ENCODE assay signal across 22 cellular contexts in the genomic region with DNA sequence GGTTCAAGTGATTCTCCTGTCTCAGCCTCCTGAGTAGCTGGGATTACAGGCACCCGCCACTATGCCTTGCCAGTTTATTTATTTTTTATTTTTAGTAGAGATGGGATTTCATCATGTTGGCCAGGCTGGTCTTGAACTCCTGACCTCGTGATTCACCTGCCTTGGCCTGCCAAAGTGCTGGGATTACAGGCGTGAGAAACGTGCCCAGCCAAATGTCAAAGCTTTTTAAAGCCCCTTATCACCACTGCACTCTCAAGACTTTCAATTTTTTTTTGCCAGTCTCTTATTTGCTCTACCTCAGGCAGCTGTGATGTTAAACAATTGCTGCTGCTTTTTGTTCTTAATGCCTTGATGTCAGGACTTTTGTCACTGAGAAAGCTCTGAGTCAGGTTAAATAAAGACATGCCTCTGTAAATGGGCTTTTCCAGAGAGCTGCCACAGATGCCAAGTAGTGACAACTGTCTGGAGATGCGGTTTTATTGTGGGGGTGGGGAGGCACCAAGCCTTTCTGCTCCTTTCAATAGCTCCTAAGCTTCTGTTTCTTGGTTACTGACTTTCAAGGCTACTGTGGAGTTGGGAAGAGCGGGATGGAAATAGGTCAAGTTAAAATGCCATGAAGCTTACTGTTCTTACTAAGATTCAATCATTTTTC. TPM values are rescaled to one million over a fixed set of nuclear protein-coding genes. Genes with fewer than 3 reads are reported as not detected.
DNase-seq lines count a peak whose midpoint lies in the region; ATAC-seq, FAIRE-seq and TF ChIP-seq lines count a peak whose summit lies in the region.
"Had no signal": no experiment of that assay in that cellular context is flagged by ENCODE, and none has a peak within 500 bp of the region (broad histone marks: within the 10 kb centered on the region; RNA-seq: fewer than 3 reads in every experiment).

No MANE protein-coding gene starts in this region.

- POLR2A ChIA-PET in HEK293 (lab: Yijun Ruan, JAX): interaction anchor here (3.0 kb wide), 1 partner anchor 29 kb away, joined by 8 read pairs; a partner anchor contains a TSS

- ATAC-seq in pancreas: peak in 3 of 4 donors; percentile 19 to 53 (median 40)
- ATAC-seq: activated naive CD8-positive, alpha-beta T cell treated with anti-CD3 and anti-CD28 coated beads, Interleukin-2, amount 50 U/mL, for 24 hours; upper lobe of right lung had no signal

- no peak overlapping the region for H3K27ac ChIP-seq in HEK293 (ENCODE audit: extremely low read depth, low read depth, low read length)
- H3K27ac ChIP-seq in left ventricle myocardium inferior (replicated peaks): peak overlapping the region; percentile 32
- H3K27ac ChIP-seq in pancreas: no peak overlapping the region
- H3K27ac ChIP-seq: breast epithelium, PC-9, SJSA1, upper lobe of right lung had no signal

- peaks cover 4 to 7% of the 10 kb centered on the region in 2 experiments; a peak in 2 of 3 replicates for H3K36me3 ChIP-seq in HEK293 (ENCODE audit: control insufficient read depth in 2 of 2, insufficient read depth in 1 of 2, low read length in 2 of 2)
- peaks cover 15% of the 10 kb centered on the region for H3K36me3 ChIP-seq in left ventricle myocardium inferior
- peaks cover 0 to 8% (median 0%) of the 10 kb centered on the region in 3 donors for H3K36me3 ChIP-seq in pancreas
- H3K36me3 ChIP-seq: breast epithelium, upper lobe of right lung had no signal

- H3K4me1 ChIP-seq in HEK293 (ENCODE audit: control insufficient read depth, insufficient read depth, low read length): no peaks in the 10 kb centered on the region
- H3K4me1 ChIP-seq in left ventricle myocardium inferior: peaks cover 18% of the 10 kb centered on the region
- H3K4me1 ChIP-seq in pancreas: no peaks in the 10 kb centered on the region
- H3K4me1 ChIP-seq: breast epithelium, SJSA1 had no signal

- CTCF ChIA-PET in HEK293 (lab: Yijun Ruan, JAX): interaction anchor here (0.7 to 6.4 kb wide), 19 partner anchors 9 to 757 kb away, joined by 3 to 81 read pairs (median 5); no protein-coding TSS in a partner anchor

- TF ChIP-seq CTCF in HEK293 (tag by site-specific recombination; IDR thresholded peaks at IDR 0.05) (no peak), left ventricle myocardium inferior (IDR thresholded peaks at IDR 0.05; ENCODE audit: borderline replicate concordance) (no peak), pancreas (IDR thresholded peaks at IDR 0.05) (no peak)

- FAIRE-seq in pancreas (lab: Jason Lieb, UNC): no peak
- FAIRE-seq: endothelial cell of umbilical vein had no signal

- WGBS in pancreas, 2 donors: 54 to 61% methylated on average over 6 of the region's 6 CpGs

- H3K9me3 ChIP-seq in HEK293 (ENCODE audit: control insufficient read depth, insufficient read depth, low read depth, low read length) (no peaks in the 10 kb centered on the region), left ventricle myocardium inferior (replicated peaks) (peaks cover 39% of the 10 kb centered on the region), pancreas (no peaks in the 10 kb centered on the region)
- H3K9me3 ChIP-seq: breast epithelium, SJSA1, upper lobe of right lung had no signal

- H3K4me3 ChIP-seq in HEK293 (ENCODE audit: low read depth, low read length) (no peak overlapping the region), left ventricle myocardium inferior (no peak overlapping the region), pancreas (no peak overlapping the region)
- H3K4me3 ChIP-seq: breast epithelium, PC-9, SJSA1, upper lobe of right lung had no signal

- intact Hi-C loops in left ventricle myocardium inferior (cut with micrococcal nuclease) (loop anchor here (5.0 kb wide), 1 partner anchor 263 kb away; no protein-coding TSS in a partner anchor), pancreas (cut with DNase I) (loop anchor here in 1 of 3 donors (10.0 kb wide), 1 partner anchor 256 kb away; no protein-coding TSS in a partner anchor)

- peak; percentile 1 for DNase-seq in NCI-H82 treated with DMSO at 0.1 percent for 48 hours (lab: John Stamatoyannopoulos, UW; ENCODE audit: unreplicated experiment)
- DNase-seq in left ventricle myocardium inferior: no peak
- DNase-seq in pancreas: peak in 1 of 6 donors; percentile 26
- no peak for DNase-seq in iPS-NIHi7 (ENCODE audit: extremely low spot score)
- DNase-seq in A172 (ENCODE audit: low spot score): no peak
- no peak for DNase-seq in NCI-H748 (lab: John Stamatoyannopoulos, UW; ENCODE audit: unreplicated experiment)
- DNase-seq: activated CD8-positive, alpha-beta memory T cell treated with anti-CD3 and anti-CD28 coated beads, Interleukin-2, amount 50 U/mL, for 4 hours; activated effector memory CD4-positive, alpha-beta T cell treated with anti-CD3 and anti-CD28 coated beads, Interleukin-2, amount 50 U/mL, for 16 hours; activated naive CD8-positive, alpha-beta T cell treated with anti-CD3 and anti-CD28 coated beads, Interleukin-2, amount 50 U/mL, for 24 hours; AML-193; dermis blood vessel endothelial cell; foreskin fibroblast; H9; NCI-H1436; PC-9; stimulated activated CD4-positive, alpha-beta T cell treated with anti-CD3 and anti-CD28 coated beads, Interleukin-12 subunit alpha, Interleukin-12 subunit beta, amount 100 ng/mL, for 4 hours; T-helper 2 cell; upper lobe of right lung had no signal

- H3K27me3 ChIP-seq in left ventricle myocardium inferior (ENCODE audit: low read depth) (no peaks in the 10 kb centered on the region), pancreas (no peaks in the 10 kb centered on the region)
- H3K27me3 ChIP-seq: breast epithelium, SJSA1, upper lobe of right lung had no signal

TF ChIP-seq in HEK293, 187 proteins besides CTCF, POLR2A, EP300 and RAD21:
- TF ChIP-seq ZNF433 (tag by site-specific recombination; IDR thresholded peaks at IDR 0.05; ENCODE audit: low read depth) (no peak), ZNF677 (tag by site-specific recombination; IDR thresholded peaks at IDR 0.05) (peak; percentile 69)

RNA-seq across cellular contexts. Expression of a gene that starts 29.2 kb away (rescaled TPM):
- total RNA-seq in left ventricle myocardium inferior (11.9 TPM), pancreas (1 to 10 TPM; 4.1 to 8.8 (median 5.1) TPM)
- 1 to 10 TPM; 2.1 to 3.1 TPM for polyA plus RNA-seq in pancreas
- total RNA-seq in A172 (2014; rRNA removed; shearing (Covaris generic)): 3.3 and 4.4 TPM in 2 replicates
